3 cellular contexts compared by ENCODE assay signal in genomic region chr4:109816894-109817293, GRCh38.
TF ChIP-seq lines count a peak whose summit lies in the region.

No MANE protein-coding gene starts in this region.

TF ChIP-seq in SK-N-SH, 30 proteins besides CTCF, POLR2A, EP300 and RAD21:
- no peak for TF ChIP-seq IRF3 (IDR thresholded peaks at IDR 0.05; ENCODE audit: low read depth, low read length)
- TF ChIP-seq TEAD4 (IDR thresholded peaks at IDR 0.05; ENCODE audit: borderline replicate concordance, insufficient read depth): no peak
- TF ChIP-seq GATA2 (CRISPR knock-in tag; IDR thresholded peaks at IDR 0.05): no peak
- TF ChIP-seq FOXJ3 (CRISPR knock-in tag; IDR thresholded peaks at IDR 0.05): no peak
- no peak for TF ChIP-seq FOXM1 (IDR thresholded peaks at IDR 0.05; ENCODE audit: low read depth)
- no peak for TF ChIP-seq ELF1 (IDR thresholded peaks at IDR 0.05)
- no peak for TF ChIP-seq CHD2 (IDR thresholded peaks at IDR 0.05; ENCODE audit: low read length, partially characterized antibody)
- TF ChIP-seq GABPA (IDR thresholded peaks at IDR 0.05; ENCODE audit: low read depth): no peak
- TF ChIP-seq RCOR1 (IDR thresholded peaks at IDR 0.05; ENCODE audit: low read length): no peak
- no peak for TF ChIP-seq MAX (IDR thresholded peaks at IDR 0.05; ENCODE audit: low read depth)

TF ChIP-seq in SK-N-SH treated with all-trans-retinoic acid at 6 μM for 48 hours, 23 proteins besides CTCF, POLR2A, EP300 and RAD21:
- TF ChIP-seq TOX (CRISPR knock-in tag; IDR thresholded peaks at IDR 0.05; ENCODE audit: borderline replicate concordance): no peak

TF ChIP-seq in endothelial cell of umbilical vein, 7 proteins besides CTCF, POLR2A, EP300 and RAD21:
- TF ChIP-seq FOS (IDR thresholded peaks at IDR 0.05; ENCODE audit: borderline replicate concordance, insufficient read depth, low read length) (no peak), MAX (IDR thresholded peaks at IDR 0.05; ENCODE audit: insufficient read depth, insufficient read length) (no peak), GATA2 (IDR thresholded peaks at IDR 0.05; ENCODE audit: insufficient read depth, insufficient read length, low read depth, low read length) (no peak), MYC (IDR thresholded peaks at IDR 0.05; ENCODE audit: low read depth, low read length) (no peak), EZH2 (IDR thresholded peaks at IDR 0.05; ENCODE audit: borderline replicate concordance, low read depth, low read length, severe bottlenecking) (no peak)
